In the genomic region with DNA sequence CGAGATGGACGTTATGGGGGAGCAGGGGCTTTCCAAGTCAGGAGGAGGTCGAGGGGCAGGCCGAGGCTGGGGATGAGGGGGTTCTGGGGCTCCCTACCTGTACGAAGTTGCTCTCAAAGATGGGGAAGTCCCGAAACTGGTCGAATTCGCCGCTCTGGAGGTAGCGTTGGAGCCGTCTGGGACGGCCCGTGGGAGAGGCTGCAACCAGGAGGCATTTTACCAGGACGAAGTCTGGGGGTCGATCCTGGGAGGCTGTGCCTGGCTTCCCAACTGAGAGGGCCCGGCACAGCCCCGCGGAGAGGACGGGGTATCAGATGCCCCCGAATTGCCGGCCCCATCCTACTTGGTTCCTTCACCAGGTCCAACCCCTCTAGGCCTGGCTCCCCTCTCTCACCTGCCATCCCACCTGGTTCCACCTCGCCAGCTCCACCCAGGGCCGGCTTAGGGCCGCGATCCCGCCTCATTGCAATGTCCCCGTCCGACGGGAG, we compare ENCODE assay signal across 8 cellular contexts. TPM values are rescaled to one million over a fixed set of nuclear protein-coding genes. Genes with fewer than 3 reads are reported as not detected.
A peak's percentile ranks its signal among the peaks of the same experiment; 100 is the strongest.
DNase-seq lines count a peak whose midpoint lies in the region; ATAC-seq and TF ChIP-seq lines count a peak whose summit lies in the region.

No MANE protein-coding gene starts in this region.

- no peak for ATAC-seq in activated T-cell treated with anti-CD3 and anti-CD28 coated beads, Interleukin-2, amount 50 U/mL, for 72 hours (replicated peaks in 1 of 2)
- peak in 1 of 2 donors; percentile 17 for ATAC-seq in activated naive CD4-positive, alpha-beta T cell treated with anti-CD3 and anti-CD28 coated beads, Interleukin-2, amount 50 U/mL, for 72 hours

- TF ChIP-seq POLR2A in thyroid gland (IDR thresholded peaks at IDR 0.05) = no peak

- H3K4me1 ChIP-seq in thyroid gland = peaks cover 10 to 17% of the 10 kb centered on the region in 2 donors

- H3K27me3 ChIP-seq in kidney epithelial cell (ENCODE audit: control insufficient read depth, insufficient read depth, low read length) (no peaks in the 10 kb centered on the region), thyroid gland (no peaks in the 10 kb centered on the region)

- no peaks in the 10 kb centered on the region for H3K27me3 Mint-ChIP-seq in activated T-cell treated with anti-CD3 and anti-CD28 coated beads, Interleukin-2, amount 50 U/mL, for 72 hours (ENCODE audit: low read depth)

- H3K4me3 ChIP-seq in kidney epithelial cell (ENCODE audit: low read depth, low read length) (peak overlapping the region; percentile 24), thyroid gland (replicated peaks in 1 of 3) (peak overlapping the region in 1 of 3 donors; percentile 81)

- H3K27ac Mint-ChIP-seq in activated T-cell treated with anti-CD3 and anti-CD28 coated beads, Interleukin-2, amount 50 U/mL, for 72 hours = peak overlapping the region; percentile 64
- peak overlapping the region; percentile 91 for H3K27ac Mint-ChIP-seq in activated naive CD4-positive, alpha-beta T cell treated with anti-CD3 and anti-CD28 coated beads, Interleukin-2, amount 50 U/mL, for 72 hours

- WGBS in thyroid gland, 2 donors = 71 to 86% methylated on average over 24 to 26 of the region's 29 CpGs

- DNase-seq in activated T-cell treated with anti-CD3 and anti-CD28 coated beads, Interleukin-2, amount 50 U/mL, for 72 hours = no peak
- DNase-seq in activated T-cell treated with anti-CD3 and anti-CD28 coated beads for 4 hours (no peak), kidney epithelial cell (ENCODE audit: low read depth) (no peak), thyroid gland (no peak), NCI-H128 (lab: John Stamatoyannopoulos, UW; ENCODE audit: unreplicated experiment) (no peak), HUDEP-2 (lab: John Stamatoyannopoulos, UW; ENCODE audit: unreplicated experiment in 76 of 76) (no peak), cerebellar cortex (ENCODE audit: low spot score) (no peak)
- DNase-seq in activated naive CD4-positive, alpha-beta T cell treated with anti-CD3 and anti-CD28 coated beads, Interleukin-2, amount 50 U/mL, for 72 hours (ENCODE audit: low spot score in 2 of 2) = no peak

- TF ChIP-seq CTCF in kidney epithelial cell (IDR thresholded peaks at IDR 0.05; ENCODE audit: insufficient read depth, low read length, poor library complexity, severe bottlenecking) (no peak), thyroid gland (IDR thresholded peaks at IDR 0.05) (no peak)

- H3K27ac ChIP-seq in thyroid gland = peak overlapping the region in 2 of 3 donors; percentile 44 to 75

- peak overlapping the region; percentile 95 to 99 for H3K4me3 Mint-ChIP-seq in activated T-cell treated with anti-CD3 and anti-CD28 coated beads, Interleukin-2, amount 50 U/mL, for 72 hours

- peaks cover 3 to 7% of the 10 kb centered on the region in 2 donors for H3K36me3 Mint-ChIP-seq in activated T-cell treated with anti-CD3 and anti-CD28 coated beads, Interleukin-2, amount 50 U/mL, for 72 hours (ENCODE audit: insufficient read depth in 2 of 2)
- peaks cover 7 to 20% of the 10 kb centered on the region in 2 donors for H3K36me3 Mint-ChIP-seq in activated naive CD4-positive, alpha-beta T cell treated with anti-CD3 and anti-CD28 coated beads, Interleukin-2, amount 50 U/mL, for 72 hours

- H3K4me1 Mint-ChIP-seq in activated T-cell treated with anti-CD3 and anti-CD28 coated beads, Interleukin-2, amount 50 U/mL, for 72 hours (ENCODE audit: low read depth) = peaks cover 26% of the 10 kb centered on the region

- no peaks in the 10 kb centered on the region for H3K9me3 Mint-ChIP-seq in activated T-cell treated with anti-CD3 and anti-CD28 coated beads, Interleukin-2, amount 50 U/mL, for 72 hours
- H3K9me3 Mint-ChIP-seq in activated naive CD4-positive, alpha-beta T cell treated with anti-CD3 and anti-CD28 coated beads, Interleukin-2, amount 50 U/mL, for 72 hours = no peaks in the 10 kb centered on the region

- intact Hi-C loops in thyroid gland (cut with DNase I) = loop anchor here (5.0 kb wide), 1 partner anchor 37 kb away; a partner anchor contains a TSS

- H3K36me3 ChIP-seq in kidney epithelial cell (ENCODE audit: control insufficient read depth, insufficient read depth, low read length) (no peaks in the 10 kb centered on the region), thyroid gland (peaks cover 21 to 30% of the 10 kb centered on the region in 2 donors)

- H3K9me3 ChIP-seq in thyroid gland = no peaks in the 10 kb centered on the region

RNA-seq across cellular contexts. Expression of a gene that starts 0.5 kb away (rescaled TPM):
- total RNA-seq in activated T-cell treated with anti-CD3 and anti-CD28 coated beads, Interleukin-2, amount 50 U/mL, for 72 hours = 10 to 100 TPM; 26.6 to 33.9 TPM
- total RNA-seq in activated naive CD4-positive, alpha-beta T cell treated with anti-CD3 and anti-CD28 coated beads, Interleukin-2, amount 50 U/mL, for 72 hours = 10 to 100 TPM; 27.3 to 45.5 TPM
- total RNA-seq in kidney epithelial cell = 256 and 274 TPM in 2 replicates
- 100 to 1,000 TPM; 139 to 250 (median 214) TPM for total RNA-seq in thyroid gland

RNA-seq across cellular contexts. Expression of a gene that starts 0.9 kb away (rescaled TPM):
- total RNA-seq in activated T-cell treated with anti-CD3 and anti-CD28 coated beads, Interleukin-2, amount 50 U/mL, for 72 hours = under 1 TPM in 1 of 2 donors, not detected in 1; 0.76 TPM
- under 1 TPM; 0.60 to 0.96 TPM for total RNA-seq in activated naive CD4-positive, alpha-beta T cell treated with anti-CD3 and anti-CD28 coated beads, Interleukin-2, amount 50 U/mL, for 72 hours
- total RNA-seq in kidney epithelial cell = 8.5 and 9.9 TPM in 2 replicates
- 1 to 10 TPM; 1.4 to 8.1 (median 5.0) TPM for total RNA-seq in thyroid gland

RNA-seq across cellular contexts. Expression of a gene that starts 35.2 kb away (rescaled TPM):
- 10 to 100 TPM; 27.6 to 34.0 TPM for total RNA-seq in activated T-cell treated with anti-CD3 and anti-CD28 coated beads, Interleukin-2, amount 50 U/mL, for 72 hours
- 10 to 100 TPM; 27.6 to 29.5 TPM for total RNA-seq in activated naive CD4-positive, alpha-beta T cell treated with anti-CD3 and anti-CD28 coated beads, Interleukin-2, amount 50 U/mL, for 72 hours
- 26.7 and 26.8 TPM in 2 replicates for total RNA-seq in kidney epithelial cell
- 10 to 100 TPM; 23.9 to 49.5 (median 41.3) TPM for total RNA-seq in thyroid gland

RNA-seq across cellular contexts. Expression of a gene that starts 37.9 kb away (rescaled TPM):
- not detected for total RNA-seq in activated T-cell treated with anti-CD3 and anti-CD28 coated beads, Interleukin-2, amount 50 U/mL, for 72 hours
- not detected for total RNA-seq in activated naive CD4-positive, alpha-beta T cell treated with anti-CD3 and anti-CD28 coated beads, Interleukin-2, amount 50 U/mL, for 72 hours
- total RNA-seq in kidney epithelial cell (not detected in 2 replicates), thyroid gland (not detected)

RNA-seq across cellular contexts. Expression of a gene that starts 43.1 kb away (rescaled TPM):
- 1 to 10 TPM in 1 of 2 donors, under 1 TPM in 1; 0.86 to 1.3 TPM for total RNA-seq in activated T-cell treated with anti-CD3 and anti-CD28 coated beads, Interleukin-2, amount 50 U/mL, for 72 hours
- 1 to 10 TPM in 1 of 2 donors, under 1 TPM in 1; 0.91 to 1.9 TPM for total RNA-seq in activated naive CD4-positive, alpha-beta T cell treated with anti-CD3 and anti-CD28 coated beads, Interleukin-2, amount 50 U/mL, for 72 hours
- total RNA-seq in kidney epithelial cell (0.21 TPM in 1 of 2 replicates, not detected in the other), thyroid gland (under 1 TPM in 1 of 4 donors, not detected in 3; 0.13 TPM)
